Comparison of ENCODE assay signal across 8 cellular contexts in the genomic region with DNA sequence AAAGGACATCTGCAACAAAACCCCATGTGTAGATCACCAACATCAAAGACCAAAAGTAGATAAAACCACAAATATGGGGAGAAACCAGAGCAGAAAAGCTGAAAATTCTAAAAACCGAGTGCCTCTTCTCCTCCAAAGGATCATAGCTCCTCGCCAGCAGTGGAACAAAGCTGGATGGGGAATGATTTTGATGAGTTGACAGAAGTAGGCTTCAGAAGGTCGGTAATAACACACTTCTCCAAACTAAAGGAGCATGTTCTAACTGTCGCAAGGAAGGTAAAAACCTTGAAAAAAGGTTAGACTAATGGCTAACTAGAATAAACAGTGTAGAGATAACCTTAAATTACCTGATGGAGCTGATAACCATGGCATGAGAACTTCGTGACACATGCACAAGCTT.
"Had no signal": no experiment of that assay in that cellular context is flagged by ENCODE, and none has a peak within 500 bp of the region (broad histone marks: within the 10 kb centered on the region; RNA-seq: fewer than 3 reads in every experiment).

No MANE protein-coding gene starts in this region.

- H2AFZ ChIP-seq: GM23338 had no signal

- H3K36me3 Mint-ChIP-seq: IgD-negative memory B cell had no signal

- H3K27me3 Mint-ChIP-seq: IgD-negative memory B cell had no signal

- FAIRE-seq: H1, H54, HTR-8/SVneo had no signal

- H3K4me2 ChIP-seq: GM23338 had no signal

- H3K4me3 Mint-ChIP-seq: GM23338, H9, IgD-negative memory B cell had no signal

- H3K4me3 ChIP-seq: GM23338 had no signal

- H3K27ac Mint-ChIP-seq: GM23338, H9, IgD-negative memory B cell had no signal

- ATAC-seq: GM23338 had no signal

- H3K4me1 Mint-ChIP-seq: GM23338 had no signal

- DNase-seq: H9, HCEC 1CT, KG1 had no signal
